Comparison of ENCODE assay signal across 8 cellular contexts in the genomic region with DNA sequence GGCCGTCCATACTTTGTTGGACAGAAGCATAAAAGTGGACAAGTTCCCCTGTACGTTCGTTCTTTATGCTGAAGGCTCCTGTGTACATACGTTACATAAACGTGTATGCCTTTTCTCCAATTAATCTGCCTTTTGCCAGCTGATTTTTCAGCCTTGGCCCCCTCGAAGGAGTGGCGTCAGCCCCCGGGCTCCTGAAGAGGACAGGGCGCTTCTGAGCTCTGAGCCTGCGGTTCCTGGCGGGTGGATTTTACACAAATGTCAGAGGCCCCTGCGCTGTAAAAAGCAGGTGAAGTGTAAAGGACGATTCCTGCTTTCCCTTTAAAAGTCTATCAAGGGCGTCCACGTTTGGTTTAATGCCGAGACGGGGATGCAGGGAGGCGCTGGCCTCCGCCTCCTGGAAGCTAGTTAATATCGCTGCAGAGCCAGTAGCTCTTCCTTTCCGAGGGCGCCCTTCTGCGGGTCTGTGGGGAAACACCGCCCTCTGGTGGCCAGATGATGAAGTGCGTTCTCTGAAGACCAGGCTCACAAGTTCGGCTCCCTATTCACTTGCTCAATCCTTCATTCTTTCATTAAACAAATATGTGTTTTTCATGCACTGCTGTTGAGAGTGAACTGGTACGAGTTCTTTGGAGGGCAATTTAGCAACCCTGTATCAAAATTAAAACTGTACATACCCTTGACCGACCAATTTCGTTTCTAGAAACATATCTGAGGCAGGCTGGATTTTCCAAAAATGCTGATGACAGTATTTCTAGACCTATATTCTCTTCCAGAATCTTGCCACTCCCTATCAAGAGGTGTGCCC.
A peak's percentile ranks its signal among the peaks of the same experiment; 100 is the strongest.
DNase-seq lines count a peak whose midpoint lies in the region; ATAC-seq and TF ChIP-seq lines count a peak whose summit lies in the region.

No MANE protein-coding gene starts in this region.

- peaks cover 6% of the 10 kb centered on the region for H3K27me3 Mint-ChIP-seq in HFFc6 (ENCODE audit: insufficient read depth)

- H3K4me3 Mint-ChIP-seq in HFFc6: peak overlapping the region; percentile 57; the same call in 1 of the 2 replicates

- H3K4me1 Mint-ChIP-seq in HFFc6 (ENCODE audit: low read depth): peaks cover 21% of the 10 kb centered on the region

- peaks cover 6% of the 10 kb centered on the region; the same call in 1 of the 2 replicates for H3K36me3 Mint-ChIP-seq in HFFc6 (ENCODE audit: low read depth)

- DNase-seq in DMS 273 (lab: John Stamatoyannopoulos, UW; ENCODE audit: unreplicated experiment): peak; percentile 86
- DNase-seq in HFFc6: peak; percentile 79
- peak; percentile 58 for DNase-seq in NCI-H446 treated with DMSO at 0.1 percent for 48 hours (lab: John Stamatoyannopoulos, UW)
- DNase-seq in activated CD4-positive, CD25-positive, alpha-beta regulatory T cell treated with anti-CD3 and anti-CD28 coated beads, Interleukin-2, amount 50 U/mL, for 72 hours: peak; percentile 84
- peak; percentile 91 for DNase-seq in cerebellum (ENCODE audit: low spot score)
- DNase-seq in left colon: peak; percentile 54 to 82
- DNase-seq in stimulated activated CD4-positive, alpha-beta T cell treated with anti-CD3 and anti-CD28 coated beads, Interleukin-2, amount 100 ng/mL, for 48 hours: peak; percentile 80

- H3K27ac Mint-ChIP-seq in HFFc6: no peak overlapping the region

- H3K9me3 Mint-ChIP-seq in HFFc6: no peaks in the 10 kb centered on the region

- intact Hi-C loops in left colon (cut with DNase I, micrococcal nuclease): loop anchor here in 1 of 2 donors (5.0 to 10.0 kb wide), 2 partner anchors 164 to 516 kb away; no protein-coding TSS in a partner anchor

- TF ChIP-seq CTCF in HFFc6 (IDR thresholded peaks at IDR 0.05): peak; percentile 100

- ATAC-seq in left colon (peak; percentile 93), HG03460 (IDR thresholded peaks at IDR 0.05; ENCODE audit: unreplicated experiment) (no peak)
